ENCODE assay signal across 1 cellular context in genomic region chr21:44792653-44793052, GRCh38.
TF ChIP-seq lines count a peak whose summit lies in the region.

No MANE protein-coding gene starts in this region.

TF ChIP-seq in H1, 55 proteins besides CTCF, POLR2A, EP300 and RAD21:
- TF ChIP-seq, protein P1, sequence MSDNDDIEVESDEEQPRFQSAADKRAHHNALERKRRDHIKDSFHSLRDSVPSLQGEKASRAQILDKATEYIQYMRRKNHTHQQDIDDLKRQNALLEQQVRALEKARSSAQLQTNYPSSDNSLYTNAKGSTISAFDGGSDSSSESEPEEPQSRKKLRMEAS (IDR thresholded peaks at IDR 0.05): no peak
- TF ChIP-seq CHD2 (IDR thresholded peaks at IDR 0.05; ENCODE audit: low read length) (no peak), CBX8 (IDR thresholded peaks at IDR 0.05; ENCODE audit: borderline replicate concordance, low read depth, low read length) (no peak), CEBPB (IDR thresholded peaks at IDR 0.05; ENCODE audit: low read depth, low read length) (no peak), MAFK (IDR thresholded peaks at IDR 0.05; ENCODE audit: low read depth, low read length) (no peak), TEAD4 (IDR thresholded peaks at IDR 0.05; ENCODE audit: low read depth, low read length) (no peak), ZNF274 (IDR thresholded peaks at IDR 0.05; ENCODE audit: borderline replicate concordance, extremely low read depth, low read length) (no peak), POU5F1 (IDR thresholded peaks at IDR 0.05; ENCODE audit: low read depth, low read length) (no peak), RFX5 (IDR thresholded peaks at IDR 0.05; ENCODE audit: borderline replicate concordance, low read depth, low read length) (no peak), CHD1 (IDR thresholded peaks at IDR 0.05; ENCODE audit: low read depth, low read length) (no peak), ATF3 (IDR thresholded peaks at IDR 0.05; ENCODE audit: insufficient read depth, low read depth, low read length) (no peak)
- TF ChIP-seq, protein P2, sequence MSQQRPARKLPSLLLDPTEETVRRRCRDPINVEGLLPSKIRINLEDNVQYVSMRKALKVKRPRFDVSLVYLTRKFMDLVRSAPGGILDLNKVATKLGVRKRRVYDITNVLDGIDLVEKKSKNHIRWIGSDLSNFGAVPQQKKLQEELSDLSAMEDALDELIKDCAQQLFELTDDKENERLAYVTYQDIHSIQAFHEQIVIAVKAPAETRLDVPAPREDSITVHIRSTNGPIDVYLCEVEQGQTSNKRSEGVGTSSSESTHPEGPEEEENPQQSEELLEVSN (IDR thresholded peaks at IDR 0.05): no peak
- TF ChIP-seq, protein P3, sequence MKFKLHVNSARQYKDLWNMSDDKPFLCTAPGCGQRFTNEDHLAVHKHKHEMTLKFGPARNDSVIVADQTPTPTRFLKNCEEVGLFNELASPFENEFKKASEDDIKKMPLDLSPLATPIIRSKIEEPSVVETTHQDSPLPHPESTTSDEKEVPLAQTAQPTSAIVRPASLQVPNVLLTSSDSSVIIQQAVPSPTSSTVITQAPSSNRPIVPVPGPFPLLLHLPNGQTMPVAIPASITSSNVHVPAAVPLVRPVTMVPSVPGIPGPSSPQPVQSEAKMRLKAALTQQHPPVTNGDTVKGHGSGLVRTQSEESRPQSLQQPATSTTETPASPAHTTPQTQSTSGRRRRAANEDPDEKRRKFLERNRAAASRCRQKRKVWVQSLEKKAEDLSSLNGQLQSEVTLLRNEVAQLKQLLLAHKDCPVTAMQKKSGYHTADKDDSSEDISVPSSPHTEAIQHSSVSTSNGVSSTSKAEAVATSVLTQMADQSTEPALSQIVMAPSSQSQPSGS (IDR thresholded peaks at IDR 0.05; ENCODE audit: low read length): no peak
